ENCODE assay signal across 8 cellular contexts in the genomic region with DNA sequence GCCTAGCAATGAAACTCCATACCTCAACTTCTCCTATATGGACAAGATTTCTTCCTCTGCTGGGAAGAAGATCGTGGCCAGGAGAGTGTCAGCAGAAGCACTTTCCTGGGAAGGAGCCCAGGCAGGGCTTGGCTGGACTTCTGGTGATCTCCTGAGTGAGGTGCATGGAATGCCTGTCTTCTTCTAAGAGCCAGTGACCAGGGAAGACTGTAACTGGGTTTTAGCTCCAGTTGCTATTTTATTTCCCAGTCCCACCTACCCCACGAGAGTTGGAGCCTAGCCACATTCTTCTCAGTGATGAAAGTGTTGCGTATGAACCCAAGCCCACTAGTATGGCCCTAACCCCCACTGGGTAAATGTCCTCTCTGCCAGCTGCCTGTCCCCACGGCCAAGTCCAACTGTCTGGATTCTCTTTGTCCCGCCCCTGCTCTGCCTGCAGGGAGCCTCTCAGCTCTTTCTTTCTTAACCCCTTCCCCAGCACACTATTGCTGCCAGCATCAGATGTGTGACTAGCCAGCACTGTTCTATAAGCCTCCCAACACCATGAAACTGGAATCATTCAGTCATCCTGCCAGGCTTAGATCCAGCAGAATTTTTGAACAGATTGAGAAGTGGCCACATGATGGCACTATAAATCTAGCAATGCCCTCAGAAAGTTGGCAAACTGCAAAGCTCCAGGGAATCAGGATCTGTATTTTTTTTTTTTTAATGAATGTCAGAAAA.
DNase-seq lines count a peak whose midpoint lies in the region; ATAC-seq and TF ChIP-seq lines count a peak whose summit lies in the region.

No MANE protein-coding gene starts in this region.

- peaks cover 5% of the 10 kb centered on the region for H3K27me3 Mint-ChIP-seq in activated CD4-positive, alpha-beta T cell treated with anti-CD3 and anti-CD28 coated beads for 36 hours
- no peaks in the 10 kb centered on the region for H3K27me3 Mint-ChIP-seq in nephron (ENCODE audit: low read depth)

- H3K4me2 ChIP-seq in Karpas-422 (ENCODE audit: low read depth, low read length, poor library complexity, severe bottlenecking): no peak overlapping the region
- peak overlapping the region; percentile 72 for H3K4me2 ChIP-seq in SK-N-SH

- POLR2A ChIA-PET in activated CD4-positive, alpha-beta T cell treated with anti-CD3 and anti-CD28 coated beads for 36 hours (lab: Charles Lee): no interaction called here
- POLR2A ChIA-PET in SK-N-SH (lab: Yijun Ruan, JAX): interaction anchor here (0.5 kb wide), 1 partner anchor 857 kb away, joined by 3 read pairs; no protein-coding TSS in a partner anchor

- TF ChIP-seq CTCF in SK-N-SH (IDR thresholded peaks at IDR 0.05) (peak; percentile 84), esophagus muscularis mucosa (IDR thresholded peaks at IDR 0.05) (peak; percentile 51 to 68 (median 62)), nephron (IDR thresholded peaks at IDR 0.05; ENCODE audit: unreplicated experiment in 3 of 3) (peak; percentile 61 to 72 (median 65))

- H3F3A ChIP-seq in SK-N-SH (replicated peaks; ENCODE audit: insufficient read depth): peaks cover 13% of the 10 kb centered on the region

- no peaks in the 10 kb centered on the region for H3K9me3 ChIP-seq in Karpas-422 (ENCODE audit: low read length)
- H3K9me3 ChIP-seq in SK-N-SH: no peaks in the 10 kb centered on the region
- H3K9me3 ChIP-seq in esophagus muscularis mucosa: no peaks in the 10 kb centered on the region

- peak; percentile 21 for ATAC-seq in activated CD4-positive, alpha-beta T cell treated with anti-CD3 and anti-CD28 coated beads for 36 hours
- no peak for ATAC-seq in GM19452 (IDR thresholded peaks at IDR 0.05; ENCODE audit: unreplicated experiment)

- no peaks in the 10 kb centered on the region for H3K36me3 Mint-ChIP-seq in activated CD4-positive, alpha-beta T cell treated with anti-CD3 and anti-CD28 coated beads for 36 hours (ENCODE audit: low read depth)
- no peaks in the 10 kb centered on the region for H3K36me3 Mint-ChIP-seq in nephron (ENCODE audit: low read depth)

- TF ChIP-seq EP300 in SK-N-SH (IDR thresholded peaks at IDR 0.05; ENCODE audit: borderline replicate concordance in 1 of 2, low read depth in 1 of 2, low read length in 1 of 2) (peak in 1 of 2 experiments; percentile 14; a peak in 1 of 4 replicates), esophagus muscularis mucosa (IDR thresholded peaks at IDR 0.05) (no peak)

- intact Hi-C loops in activated CD4-positive, alpha-beta T cell treated with anti-CD3 and anti-CD28 coated beads for 36 hours (cut with DNase I, micrococcal nuclease): loop anchor here (2.0 to 10.0 kb wide), 3 partner anchors 199 to 827 kb away; a partner anchor contains a TSS
- intact Hi-C loops in esophagus muscularis mucosa (cut with DNase I): loop anchor here (5.0 to 10.0 kb wide), 2 partner anchors 199 to 927 kb away; a partner anchor contains a TSS

- H3K9me2 ChIP-seq in Karpas-422 (replicated peaks; ENCODE audit: insufficient read depth, low read length) (no peaks in the 10 kb centered on the region), SK-N-SH (no peaks in the 10 kb centered on the region)

- H3K27me3 ChIP-seq in Karpas-422 (ENCODE audit: low read length) (no peaks in the 10 kb centered on the region), SK-N-SH (ENCODE audit: insufficient read depth) (no peaks in the 10 kb centered on the region), esophagus muscularis mucosa (no peaks in the 10 kb centered on the region)

- no peak overlapping the region for H2AFZ ChIP-seq in Karpas-422 (ENCODE audit: low read length)
- H2AFZ ChIP-seq in SK-N-SH (ENCODE audit: low read depth): no peak overlapping the region; the same call in 1 of the 2 replicates

- TF ChIP-seq POLR2A in esophagus muscularis mucosa (IDR thresholded peaks at IDR 0.05; ENCODE audit: low read depth): no peak

- no peak overlapping the region for H3K4me3 ChIP-seq in Karpas-422 (ENCODE audit: low read length)
- no peak overlapping the region for H3K4me3 ChIP-seq in SK-N-SH (ENCODE audit: low read depth in 2 of 2, low read length in 1 of 2)
- peak overlapping the region; percentile 15 to 35 (median 22) for H3K4me3 ChIP-seq in esophagus muscularis mucosa

- H4K20me1 ChIP-seq in Karpas-422 (ENCODE audit: insufficient read depth, low read depth, low read length) (no peaks in the 10 kb centered on the region), SK-N-SH (ENCODE audit: insufficient read depth) (no peaks in the 10 kb centered on the region)

- no peaks in the 10 kb centered on the region for H3K9me3 Mint-ChIP-seq in activated CD4-positive, alpha-beta T cell treated with anti-CD3 and anti-CD28 coated beads for 36 hours (ENCODE audit: low read depth)
- no peaks in the 10 kb centered on the region for H3K9me3 Mint-ChIP-seq in nephron

- peak; percentile 99 for TF ChIP-seq RAD21 in SK-N-SH (IDR thresholded peaks at IDR 0.05; ENCODE audit: low read length)

- H3K79me2 ChIP-seq in Karpas-422 (ENCODE audit: low read length) (no peaks in the 10 kb centered on the region), SK-N-SH (ENCODE audit: insufficient read depth) (no peaks in the 10 kb centered on the region)

- peak overlapping the region; percentile 37 for H3K27ac Mint-ChIP-seq in activated CD4-positive, alpha-beta T cell treated with anti-CD3 and anti-CD28 coated beads for 36 hours
- H3K27ac Mint-ChIP-seq in nephron: peak overlapping the region in 2 of 3 experiments; percentile 2 to 13

- WGBS in SK-N-SH (ENCODE audit: low lambda C conversion rate): 63% methylated on average over 5 of the region's 5 CpGs
- 38% methylated on average over 5 of the region's 5 CpGs for WGBS in esophagus muscularis mucosa

- H3K4me1 Mint-ChIP-seq in activated CD4-positive, alpha-beta T cell treated with anti-CD3 and anti-CD28 coated beads for 36 hours: peaks cover 45% of the 10 kb centered on the region
- peaks cover 20% of the 10 kb centered on the region for H3K4me1 Mint-ChIP-seq in nephron

- H3K36me3 ChIP-seq in Karpas-422 (ENCODE audit: insufficient read depth, low read length) (no peaks in the 10 kb centered on the region), SK-N-SH (replicated peaks in 1 of 2; ENCODE audit: control insufficient read depth in 1 of 2, insufficient read depth in 2 of 2, low read length in 1 of 2) (no peaks in the 10 kb centered on the region), esophagus muscularis mucosa (no peaks in the 10 kb centered on the region)

- CTCF ChIA-PET in activated CD4-positive, alpha-beta T cell treated with anti-CD3 and anti-CD28 coated beads for 36 hours (lab: Charles Lee): interaction anchor here (0.6 to 2.1 kb wide), 18 partner anchors 9 to 635 kb away, joined by 3 to 10 read pairs (median 3); no protein-coding TSS in a partner anchor
- CTCF ChIA-PET in SK-N-SH (lab: Yijun Ruan, JAX): interaction anchor here (0.6 to 5.0 kb wide), 62 partner anchors 10 to 1685 kb away, joined by 3 to 32 read pairs (median 4); no protein-coding TSS in a partner anchor

- DNase-seq in activated CD4-positive, alpha-beta T cell treated with anti-CD3 and anti-CD28 coated beads for 36 hours: peak; percentile 21
- DNase-seq in activated CD4-positive, alpha-beta T cell treated with anti-CD3 and anti-CD28 coated beads for 1 hour: no peak
- DNase-seq in Karpas-422 (peak; percentile 61), SK-N-SH (peak; percentile 66), esophagus muscularis mucosa (ENCODE audit: extremely low spot score) (peak; percentile 39), ureter (ENCODE audit: low spot score) (no peak)

- no peak overlapping the region for H3K27ac ChIP-seq in Karpas-422 (ENCODE audit: low read length)
- H3K27ac ChIP-seq in SK-N-SH (ENCODE audit: low read depth in 2 of 2, low read length in 1 of 2): peak overlapping the region; percentile 85 to 97; a peak in 3 of 4 replicates
- peak overlapping the region in 3 of 4 donors; percentile 44 to 77 (median 53) for H3K27ac ChIP-seq in esophagus muscularis mucosa (replicated peaks in 1 of 4)

- H3K9ac ChIP-seq in Karpas-422 (ENCODE audit: low read length): no peak overlapping the region
- H3K9ac ChIP-seq in SK-N-SH: peak overlapping the region; percentile 31; the same call in 1 of the 2 replicates

- H3K4me1 ChIP-seq in Karpas-422 (ENCODE audit: low read length): no peaks in the 10 kb centered on the region
- H3K4me1 ChIP-seq in SK-N-SH (ENCODE audit: control insufficient read depth in 1 of 2, insufficient read depth in 2 of 2, low read depth in 1 of 2, low read length in 1 of 2): peaks cover 16 to 24% of the 10 kb centered on the region in 2 experiments
- peaks cover 14 to 41% (median 28%) of the 10 kb centered on the region in 4 donors for H3K4me1 ChIP-seq in esophagus muscularis mucosa

- no peak overlapping the region for H3K4me3 Mint-ChIP-seq in activated CD4-positive, alpha-beta T cell treated with anti-CD3 and anti-CD28 coated beads for 36 hours
- H3K4me3 Mint-ChIP-seq in nephron: no peak overlapping the region

TF ChIP-seq in SK-N-SH, 30 proteins besides CTCF, POLR2A, EP300 and RAD21 (continues in another document):
- TF ChIP-seq, protein P1, sequence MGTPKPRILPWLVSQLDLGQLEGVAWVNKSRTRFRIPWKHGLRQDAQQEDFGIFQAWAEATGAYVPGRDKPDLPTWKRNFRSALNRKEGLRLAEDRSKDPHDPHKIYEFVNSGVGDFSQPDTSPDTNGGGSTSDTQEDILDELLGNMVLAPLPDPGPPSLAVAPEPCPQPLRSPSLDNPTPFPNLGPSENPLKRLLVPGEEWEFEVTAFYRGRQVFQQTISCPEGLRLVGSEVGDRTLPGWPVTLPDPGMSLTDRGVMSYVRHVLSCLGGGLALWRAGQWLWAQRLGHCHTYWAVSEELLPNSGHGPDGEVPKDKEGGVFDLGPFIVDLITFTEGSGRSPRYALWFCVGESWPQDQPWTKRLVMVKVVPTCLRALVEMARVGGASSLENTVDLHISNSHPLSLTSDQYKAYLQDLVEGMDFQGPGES (IDR thresholded peaks at IDR 0.05; ENCODE audit: low read depth, low read length): no peak
- TF ChIP-seq RXRA (IDR thresholded peaks at IDR 0.05; ENCODE audit: borderline replicate concordance, low read depth) (no peak), NFIC (IDR thresholded peaks at IDR 0.05; ENCODE audit: borderline replicate concordance) (peak; percentile 82), TEAD4 (IDR thresholded peaks at IDR 0.05; ENCODE audit: borderline replicate concordance, insufficient read depth) (no peak), SMC3 (IDR thresholded peaks at IDR 0.05; ENCODE audit: low read depth, low read length) (peak; percentile 85), MEF2A (IDR thresholded peaks at IDR 0.05; ENCODE audit: borderline replicate concordance, low read depth) (no peak)
- TF ChIP-seq, protein P2, sequence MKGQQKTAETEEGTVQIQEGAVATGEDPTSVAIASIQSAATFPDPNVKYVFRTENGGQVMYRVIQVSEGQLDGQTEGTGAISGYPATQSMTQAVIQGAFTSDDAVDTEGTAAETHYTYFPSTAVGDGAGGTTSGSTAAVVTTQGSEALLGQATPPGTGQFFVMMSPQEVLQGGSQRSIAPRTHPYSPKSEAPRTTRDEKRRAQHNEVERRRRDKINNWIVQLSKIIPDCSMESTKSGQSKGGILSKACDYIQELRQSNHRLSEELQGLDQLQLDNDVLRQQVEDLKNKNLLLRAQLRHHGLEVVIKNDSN (IDR thresholded peaks at IDR 0.05; ENCODE audit: borderline replicate concordance, low read depth): no peak

Comparison
In these comparisons a context has a peak if more than half of its experiments do, and no peak if none do; other contexts are left out.
1. DNase-seq: peak in activated CD4-positive, alpha-beta T cell treated with anti-CD3 and anti-CD28 coated beads for 36 hours (single experiment), Karpas-422 (single experiment), SK-N-SH (single experiment) and esophagus muscularis mucosa (single experiment); none in activated CD4-positive, alpha-beta T cell treated with anti-CD3 and anti-CD28 coated beads for 1 hour (single experiment) and ureter (single experiment).
2. H3K4me3 ChIP-seq: peak in esophagus muscularis mucosa (4 of 4); none in Karpas-422 (single experiment) and SK-N-SH (0 of 2).
3. Peak in every context shown above with its lines, with median percentiles within 50 percentile points of each other: CTCF ChIP-seq.